25 cellular contexts compared by ENCODE assay signal in genomic region chr6:62903263-62903662, GRCh38.
DNase-seq lines count a peak whose midpoint lies in the region; ATAC-seq, FAIRE-seq and TF ChIP-seq lines count a peak whose summit lies in the region.
"Had no signal": no experiment of that assay in that cellular context is flagged by ENCODE, and none has a peak within 500 bp of the region (broad histone marks: within the 10 kb centered on the region; RNA-seq: fewer than 3 reads in every experiment).

No MANE protein-coding gene starts in this region.

- H3K27ac ChIP-seq in HepG2 (ENCODE audit: extremely low read length, insufficient read depth, low read length): no peak overlapping the region
- H3K27ac ChIP-seq in right lobe of liver: no peak overlapping the region
- no peak overlapping the region for H3K27ac ChIP-seq in K562 (ENCODE audit: extremely low read depth, low read depth, low read length)
- H3K27ac ChIP-seq: 22Rv1, BLaER1 had no signal

- no peaks in the 10 kb centered on the region for H3K9me3 ChIP-seq in HepG2 (ENCODE audit: low read length)
- no peaks in the 10 kb centered on the region for H3K9me3 ChIP-seq in right lobe of liver
- no peaks in the 10 kb centered on the region for H3K9me3 ChIP-seq in K562 (replicated peaks; ENCODE audit: control insufficient read depth, insufficient read depth, low read depth, low read length)
- H3K9me3 ChIP-seq: BE2C, BLaER1 had no signal

- H3K27me3 ChIP-seq in HepG2 (ENCODE audit: control insufficient read depth in 1 of 2, insufficient read depth in 2 of 2, low read length in 2 of 2): no peaks in the 10 kb centered on the region
- H3K27me3 ChIP-seq in right lobe of liver: no peaks in the 10 kb centered on the region
- H3K27me3 ChIP-seq in K562 (ENCODE audit: control insufficient read depth in 2 of 2, insufficient read depth in 2 of 2, low read length in 2 of 2): no peaks in the 10 kb centered on the region
- H3K27me3 ChIP-seq: BE2C, BLaER1 had no signal

- POLR2A ChIA-PET in HepG2 (lab: Yijun Ruan, JAX): no interaction called here
- POLR2A ChIA-PET in K562 (lab: Yijun Ruan, JAX): no interaction called here

- H3K9ac ChIP-seq in HepG2 (ENCODE audit: insufficient read depth, low read depth, low read length) (no peak overlapping the region), K562 (ENCODE audit: insufficient read depth in 1 of 2, low read depth in 2 of 2, low read length in 2 of 2) (no peak overlapping the region)
- H3K9ac ChIP-seq: BLaER1 had no signal

- H3K4me2 ChIP-seq in HepG2 (ENCODE audit: low read depth, low read length): no peak overlapping the region
- no peak overlapping the region for H3K4me2 ChIP-seq in K562 (ENCODE audit: insufficient read depth, low read length)
- H3K4me2 ChIP-seq: BLaER1 had no signal

- H3K36me3 ChIP-seq in HepG2 (replicated peaks in 1 of 2; ENCODE audit: control insufficient read depth in 1 of 2, insufficient read depth in 2 of 2, low read length in 2 of 2) (no peaks in the 10 kb centered on the region), right lobe of liver (no peaks in the 10 kb centered on the region), K562 (ENCODE audit: control insufficient read depth, insufficient read depth, low read length) (no peaks in the 10 kb centered on the region)
- H3K36me3 ChIP-seq: BE2C, BLaER1 had no signal

- H2AFZ ChIP-seq in HepG2 (ENCODE audit: low read length): no peak overlapping the region
- H2AFZ ChIP-seq in K562 (ENCODE audit: low read depth, low read length): no peak overlapping the region

- no peaks in the 10 kb centered on the region for H3K4me1 ChIP-seq in HepG2 (ENCODE audit: insufficient read depth, low read length)
- no peaks in the 10 kb centered on the region for H3K4me1 ChIP-seq in right lobe of liver
- no peaks in the 10 kb centered on the region for H3K4me1 ChIP-seq in K562 (replicated peaks in 1 of 2; ENCODE audit: control insufficient read depth in 2 of 2, insufficient read depth in 2 of 2, low read length in 2 of 2)
- H3K4me1 ChIP-seq: BE2C, BLaER1 had no signal

- H3K79me2 ChIP-seq in HepG2 (ENCODE audit: insufficient read depth, low read length): no peaks in the 10 kb centered on the region
- H3K79me2 ChIP-seq in K562 (ENCODE audit: control insufficient read depth, insufficient read depth, low read length): no peaks in the 10 kb centered on the region

- no peaks in the 10 kb centered on the region for H3K9me1 ChIP-seq in K562 (ENCODE audit: control insufficient read depth, insufficient read depth, low read length)

- CTCF ChIA-PET in HepG2 (lab: Yijun Ruan, JAX; ENCODE audit: low intra/inter-chr PET ratio, low total read pairs): no interaction called here
- CTCF ChIA-PET in K562 (lab: Yijun Ruan, JAX; ENCODE audit: low intra/inter-chr PET ratio): no interaction called here

- TF ChIP-seq CTCF in HepG2 (CRISPR knock-in tag; IDR thresholded peaks at IDR 0.05): no peak
- no peak for TF ChIP-seq CTCF in right lobe of liver (IDR thresholded peaks at IDR 0.05)
- no peak for TF ChIP-seq CTCF in K562 (IDR thresholded peaks at IDR 0.05 in 2 of 3, conservative IDR thresholded peaks at IDR 0.05 in 1 of 3; ENCODE audit: insufficient read depth in 2 of 3, low read depth in 1 of 3, low read length in 3 of 3)

- no peak overlapping the region for H3K4me3 ChIP-seq in HepG2 (replicated peaks in 1 of 3; ENCODE audit: insufficient read depth in 1 of 3, low read depth in 2 of 3, low read length in 3 of 3)
- no peak overlapping the region for H3K4me3 ChIP-seq in right lobe of liver
- H3K4me3 ChIP-seq in K562: no peak overlapping the region
- H3K4me3 ChIP-seq: BLaER1, GM12878 had no signal

- in situ Hi-C loops in HepG2 (cut with HindIII; ENCODE audit: extremely low pct_ligation_motif_present, low pct_unique_long_range_greater_than_20kb) (no loop called here), K562 (cut with MboI) (no loop called here)

- BruUV-seq in HepG2 (replicated peaks; lab: Mats Ljungman, UMichigan) (no TSS peak), K562 (replicated peaks; lab: Mats Ljungman, UMichigan) (no TSS peak)

- TF ChIP-seq EP300 in HepG2 (IDR thresholded peaks at IDR 0.05; ENCODE audit: low read depth in 2 of 2, low read length in 2 of 2) (no peak), HepG2 (CRISPR knock-in tag; IDR thresholded peaks at IDR 0.05; ENCODE audit: borderline replicate concordance) (no peak), K562 (IDR thresholded peaks at IDR 0.05; ENCODE audit: low read length) (no peak)

- FAIRE-seq in HepG2 (lab: Jason Lieb, UNC): no peak
- no peak for FAIRE-seq in K562 (lab: Jason Lieb, UNC)
- FAIRE-seq: GM12892, GM18507, GM19239 had no signal

- ATAC-seq in HepG2 (no peak), right lobe of liver (no peak), K562 (no peak), GM19035 (IDR thresholded peaks at IDR 0.05; ENCODE audit: unreplicated experiment) (no peak)
- ATAC-seq: GM12878 had no signal

- TF ChIP-seq POLR2A in HepG2 (IDR thresholded peaks at IDR 0.05; ENCODE audit: insufficient read depth in 1 of 2, low read depth in 2 of 2, low read length in 2 of 2): no peak
- no peak for TF ChIP-seq POLR2A in right lobe of liver (IDR thresholded peaks at IDR 0.05)
- TF ChIP-seq POLR2A in K562 (conservative IDR thresholded peaks at IDR 0.05): no peak

- TF ChIP-seq RAD21 in HepG2 (CRISPR knock-in tag; IDR thresholded peaks at IDR 0.05) (no peak), K562 (CRISPR knock-in tag; conservative IDR thresholded peaks at IDR 0.05 in 1 of 2, IDR thresholded peaks at IDR 0.05 in 1 of 2) (no peak)

- H4K20me1 ChIP-seq in HepG2 (ENCODE audit: insufficient read depth, low read length) (no peaks in the 10 kb centered on the region), K562 (replicated peaks; ENCODE audit: control insufficient read depth, insufficient read depth, low read length) (no peaks in the 10 kb centered on the region)
- H4K20me1 ChIP-seq: BLaER1 had no signal

- DNase-seq in HepG2 (ENCODE audit: low spot score): no peak
- DNase-seq in right lobe of liver: no peak
- no peak for DNase-seq in K562 (ENCODE audit: extremely low read depth in 1 of 4, low spot score in 3 of 4)
- no peak for DNase-seq in NCI-H2171 (lab: John Stamatoyannopoulos, UW)
- DNase-seq: ACHN; BE2C; C1 segment of cervical spinal cord; CD4-positive, alpha-beta memory T cell; CD4-positive, CD25-positive, alpha-beta regulatory T cell; CD8-positive, alpha-beta memory T cell; COR-L47; DMS 273 treated with DMSO at 0.1 percent for 48 hours; DMS153; DMS53; DMS79; DND-41; EL; GDM1 had no signal

- 3% methylated on average over 1 of the region's 1 CpG for WGBS in HepG2 (ENCODE audit: low lambda C conversion rate)
- 17% methylated on average over 1 of the region's 1 CpG for WGBS in right lobe of liver (ENCODE audit: insufficient coverage, low coverage, low lambda C conversion rate, missing lambda C conversion rate)
- 6% methylated on average over 1 of the region's 1 CpG for WGBS in K562 (ENCODE audit: insufficient coverage, low coverage, missing lambda C conversion rate)

- intact Hi-C loops in HepG2 (cut with micrococcal nuclease; ENCODE audit: unreplicated experiment) (no loop called here), right lobe of liver (cut with DNase I) (no loop called here), K562 (cut with micrococcal nuclease) (no loop called here)

TF ChIP-seq in HepG2, 621 proteins besides CTCF, POLR2A, EP300 and RAD21:
- no peak for TF ChIP-seq ZMYM4 (CRISPR knock-in tag; IDR thresholded peaks at IDR 0.05)
- TF ChIP-seq MAFK (conservative IDR thresholded peaks at IDR 0.05 in 1 of 2, IDR thresholded peaks at IDR 0.05 in 1 of 2; ENCODE audit: low read length in 2 of 2): peak; percentile 97 to 98
- peak; percentile 97 for TF ChIP-seq MAFF (IDR thresholded peaks at IDR 0.05; ENCODE audit: low read depth, low read length)
TF ChIP-seq in HepG2: peak in this region for 2.

TF ChIP-seq in K562, 482 proteins besides CTCF, POLR2A, EP300 and RAD21 (continues in another document):
- TF ChIP-seq MAFG (tag; conservative IDR thresholded peaks at IDR 0.05): peak; percentile 73
- TF ChIP-seq SAFB2 (IDR thresholded peaks at IDR 0.05; ENCODE audit: borderline replicate concordance, low read depth, low read length, severe bottlenecking): no peak
- no peak for TF ChIP-seq TCF7L2 (IDR thresholded peaks at IDR 0.05; ENCODE audit: low read depth, low read length)
- no peak for TF ChIP-seq SMC3 (conservative IDR thresholded peaks at IDR 0.05; ENCODE audit: insufficient read depth, low read depth, low read length)
- TF ChIP-seq C11orf30 (IDR thresholded peaks at IDR 0.05; ENCODE audit: low read depth): peak; percentile 58
- TF ChIP-seq ZNF384 (IDR thresholded peaks at IDR 0.05; ENCODE audit: low read depth, low read length): no peak
- TF ChIP-seq MAFK (IDR thresholded peaks at IDR 0.05; ENCODE audit: low read length): peak; percentile 91
- TF ChIP-seq ZNF589 (CRISPR knock-in tag; IDR thresholded peaks at IDR 0.05; ENCODE audit: low read depth): no peak
- no peak for TF ChIP-seq EZH2 (IDR thresholded peaks at IDR 0.05; ENCODE audit: borderline replicate concordance, low read depth, low read length)
- TF ChIP-seq MAFF (IDR thresholded peaks at IDR 0.05; ENCODE audit: low read length): peak; percentile 88
- no peak for TF ChIP-seq TRIM25 (IDR thresholded peaks at IDR 0.05; ENCODE audit: borderline replicate concordance)
- TF ChIP-seq CCAR2 (IDR thresholded peaks at IDR 0.05; ENCODE audit: low read depth, low read length): no peak

Comparison
In these comparisons a context has a peak if more than half of its experiments do, and no peak if none do; other contexts are left out.
1. Of the 241 proteins assayed by ChIP-seq in both HepG2 and K562: peak only in HepG2: none; only in K562: MAFG; in both: MAFF and MAFK; in neither: 238.